8 cellular contexts compared by ENCODE assay signal in genomic region chr2:70092576-70093243, GRCh38. TPM values are rescaled to one million over a fixed set of nuclear protein-coding genes. Genes with fewer than 3 reads are reported as not detected.
DNase-seq lines count a peak whose midpoint lies in the region; ATAC-seq and TF ChIP-seq lines count a peak whose summit lies in the region.
"Not testable (repeated sequence)": the region's sequence is repeated elsewhere in the genome, so short reads cannot be mapped to it uniquely, and the experiment has no call there.

No MANE protein-coding gene starts in this region.

- H3K27me3 Mint-ChIP-seq in CD4-positive, alpha-beta memory T cell; activated CD4-positive, alpha-beta T cell treated with anti-CD3 and anti-CD28 coated beads, Interleukin-2, amount 10 ng/mL, durations not matched to agents 7 days and 5 days; activated T-helper 17 cell treated with anti-CD3 and anti-CD28 coated beads, Interleukin-2, amount 50 U/mL, for 72 hours; activated naive CD8-positive, alpha-beta T cell treated with anti-CD3 and anti-CD28 coated beads, Interleukin-2, amount 10 ng/mL, durations not matched to agents 7 days and 5 days; memory B cell; stimulated activated naive CD8-positive, alpha-beta T cell treated with anti-CD3 and anti-CD28 coated beads, Interleukin-15, Interleukin-2, amounts not matched to agents 100 ng/mL and 50 ng/mL, for 24 hours: not testable (repeated sequence)

- H3K9me3 Mint-ChIP-seq in CD4-positive, alpha-beta memory T cell; activated CD4-positive, alpha-beta T cell treated with anti-CD3 and anti-CD28 coated beads, Interleukin-2, amount 10 ng/mL, durations not matched to agents 7 days and 5 days; activated T-helper 17 cell treated with anti-CD3 and anti-CD28 coated beads, Interleukin-2, amount 50 U/mL, for 72 hours; activated naive CD8-positive, alpha-beta T cell treated with anti-CD3 and anti-CD28 coated beads, Interleukin-2, amount 10 ng/mL, durations not matched to agents 7 days and 5 days; memory B cell; stimulated activated naive CD8-positive, alpha-beta T cell treated with anti-CD3 and anti-CD28 coated beads, Interleukin-15, Interleukin-2, amounts not matched to agents 100 ng/mL and 50 ng/mL, for 24 hours: not testable (repeated sequence)

- not testable (repeated sequence) for H3K27ac ChIP-seq in CD4-positive, alpha-beta memory T cell (ENCODE audit: low read depth, low read length)
- H3K27ac ChIP-seq in RWPE1 (peak overlapping the region; percentile 36), psoas muscle (peak overlapping the region; percentile 100)

- ATAC-seq in activated T-helper 17 cell treated with anti-CD3 and anti-CD28 coated beads, Interleukin-2, amount 50 U/mL, for 72 hours (replicated peaks); activated naive CD8-positive, alpha-beta T cell treated with anti-CD3 and anti-CD28 coated beads, Interleukin-2, amount 10 ng/mL, durations not matched to agents 7 days and 5 days (ENCODE audit: low read depth); memory B cell (ENCODE audit: low read depth); psoas muscle: not testable (repeated sequence)

- intact Hi-C loops in CD4-positive, alpha-beta memory T cell (cut with micrococcal nuclease); psoas muscle (cut with DNase I): not testable (repeated sequence)

- H3K4me3 Mint-ChIP-seq in CD4-positive, alpha-beta memory T cell; activated CD4-positive, alpha-beta T cell treated with anti-CD3 and anti-CD28 coated beads, Interleukin-2, amount 10 ng/mL, durations not matched to agents 7 days and 5 days; activated naive CD8-positive, alpha-beta T cell treated with anti-CD3 and anti-CD28 coated beads, Interleukin-2, amount 10 ng/mL, durations not matched to agents 7 days and 5 days; memory B cell; stimulated activated naive CD8-positive, alpha-beta T cell treated with anti-CD3 and anti-CD28 coated beads, Interleukin-15, Interleukin-2, amounts not matched to agents 100 ng/mL and 50 ng/mL, for 24 hours: not testable (repeated sequence)
- peak overlapping the region; percentile 91 for H3K4me3 Mint-ChIP-seq in activated T-helper 17 cell treated with anti-CD3 and anti-CD28 coated beads, Interleukin-2, amount 50 U/mL, for 72 hours

- not testable (repeated sequence) for H3K27me3 ChIP-seq in CD4-positive, alpha-beta memory T cell (ENCODE audit: insufficient read depth, low read length); psoas muscle (ENCODE audit: insufficient read depth in 3 of 3, low read length in 2 of 3)

- H3K4me1 Mint-ChIP-seq in CD4-positive, alpha-beta memory T cell: peaks cover 43 to 74% (median 53%) of the 10 kb centered on the region in 4 donors
- H3K4me1 Mint-ChIP-seq in activated CD4-positive, alpha-beta T cell treated with anti-CD3 and anti-CD28 coated beads, Interleukin-2, amount 10 ng/mL, durations not matched to agents 7 days and 5 days: peaks cover 52% of the 10 kb centered on the region
- peaks cover 39% of the 10 kb centered on the region for H3K4me1 Mint-ChIP-seq in activated T-helper 17 cell treated with anti-CD3 and anti-CD28 coated beads, Interleukin-2, amount 50 U/mL, for 72 hours
- peaks cover 43% of the 10 kb centered on the region for H3K4me1 Mint-ChIP-seq in activated naive CD8-positive, alpha-beta T cell treated with anti-CD3 and anti-CD28 coated beads, Interleukin-2, amount 10 ng/mL, durations not matched to agents 7 days and 5 days
- H3K4me1 Mint-ChIP-seq in memory B cell: peaks cover 50% of the 10 kb centered on the region
- H3K4me1 Mint-ChIP-seq in stimulated activated naive CD8-positive, alpha-beta T cell treated with anti-CD3 and anti-CD28 coated beads, Interleukin-15, Interleukin-2, amounts not matched to agents 100 ng/mL and 50 ng/mL, for 24 hours (ENCODE audit: low read depth): peaks cover 53% of the 10 kb centered on the region

- CTCF ChIA-PET in CD4-positive, alpha-beta memory T cell (lab: Charles Lee; ENCODE audit: partially characterized antibody): interaction anchor here (1.5 to 5.6 kb wide), 3 partner anchors 13 to 50 kb away, joined by 5 to 33 read pairs (median 6); no protein-coding TSS in a partner anchor
- CTCF ChIA-PET in RWPE1 (lab: Yijun Ruan, JAX): interaction anchor here (0.6 to 0.7 kb wide), 2 partner anchors 10 to 33 kb away, joined by 3 to 4 read pairs; no protein-coding TSS in a partner anchor
- CTCF ChIA-PET in activated CD4-positive, alpha-beta T cell treated with anti-CD3 and anti-CD28 coated beads, Interleukin-2, amount 10 ng/mL, durations not matched to agents 7 days and 5 days (lab: Charles Lee): interaction anchor here (1.1 to 3.4 kb wide), 5 partner anchors 9 to 50 kb away, joined by 3 to 15 read pairs (median 6); no protein-coding TSS in a partner anchor

- TF ChIP-seq CTCF in RWPE1 (conservative IDR thresholded peaks at IDR 0.05; ENCODE audit: low read depth); psoas muscle (IDR thresholded peaks at IDR 0.05): not testable (repeated sequence)

- POLR2A ChIA-PET in CD4-positive, alpha-beta memory T cell (lab: Charles Lee; ENCODE audit: partially characterized antibody): interaction anchor here (1.6 to 29.5 kb wide), 7 partner anchors 8 to 181 kb away, joined by 4 to 2231 read pairs (median 10); partner anchors contain the start of gene C2orf42
- POLR2A ChIA-PET in RWPE1 (lab: Yijun Ruan, JAX; ENCODE audit: low non-redundant PET): not testable (repeated sequence)
- POLR2A ChIA-PET in activated CD4-positive, alpha-beta T cell treated with anti-CD3 and anti-CD28 coated beads, Interleukin-2, amount 10 ng/mL, durations not matched to agents 7 days and 5 days (lab: Charles Lee): interaction anchor here (0.6 kb wide), 1 partner anchor 25 kb away, joined by 3 read pairs; no protein-coding TSS in a partner anchor
- POLR2A ChIA-PET in activated naive CD8-positive, alpha-beta T cell treated with anti-CD3 and anti-CD28 coated beads, Interleukin-2, amount 10 ng/mL, durations not matched to agents 7 days and 5 days (lab: Charles Lee): interaction anchor here (0.7 to 13.8 kb wide), 4 partner anchors 15 to 352 kb away, joined by 3 to 444 read pairs (median 239); no protein-coding TSS in a partner anchor

- not testable (repeated sequence) for H3K4me3 ChIP-seq in CD4-positive, alpha-beta memory T cell (ENCODE audit: low read length in 2 of 2); psoas muscle

- H3K36me3 Mint-ChIP-seq in CD4-positive, alpha-beta memory T cell: peaks cover 25 to 37% of the 10 kb centered on the region in 2 donors
- peaks cover 51% of the 10 kb centered on the region for H3K36me3 Mint-ChIP-seq in activated CD4-positive, alpha-beta T cell treated with anti-CD3 and anti-CD28 coated beads, Interleukin-2, amount 10 ng/mL, durations not matched to agents 7 days and 5 days (ENCODE audit: low read depth)
- H3K36me3 Mint-ChIP-seq in activated T-helper 17 cell treated with anti-CD3 and anti-CD28 coated beads, Interleukin-2, amount 50 U/mL, for 72 hours (ENCODE audit: low read depth): peaks cover 35% of the 10 kb centered on the region
- H3K36me3 Mint-ChIP-seq in activated naive CD8-positive, alpha-beta T cell treated with anti-CD3 and anti-CD28 coated beads, Interleukin-2, amount 10 ng/mL, durations not matched to agents 7 days and 5 days: peaks cover 33% of the 10 kb centered on the region
- H3K36me3 Mint-ChIP-seq in memory B cell: peaks cover 28% of the 10 kb centered on the region
- peaks cover 30% of the 10 kb centered on the region for H3K36me3 Mint-ChIP-seq in stimulated activated naive CD8-positive, alpha-beta T cell treated with anti-CD3 and anti-CD28 coated beads, Interleukin-15, Interleukin-2, amounts not matched to agents 100 ng/mL and 50 ng/mL, for 24 hours (ENCODE audit: low read depth)

- H3K9me3 ChIP-seq in CD4-positive, alpha-beta memory T cell (ENCODE audit: control insufficient read depth in 1 of 2, low read length in 2 of 2); psoas muscle: not testable (repeated sequence)

- not testable (repeated sequence) for DNase-seq in CD4-positive, alpha-beta memory T cell; RWPE1 (ENCODE audit: low spot score); activated CD4-positive, alpha-beta T cell treated with anti-CD3 and anti-CD28 coated beads, Interleukin-2, amount 10 ng/mL, durations not matched to agents 7 days and 5 days; activated naive CD8-positive, alpha-beta T cell treated with anti-CD3 and anti-CD28 coated beads, Interleukin-2, amount 10 ng/mL, durations not matched to agents 7 days and 5 days; memory B cell (ENCODE audit: low spot score in 2 of 2); psoas muscle

- peak overlapping the region in 4 of 7 donors; percentile 77 to 100 (median 84) for H3K27ac Mint-ChIP-seq in CD4-positive, alpha-beta memory T cell
- peak overlapping the region; percentile 79 for H3K27ac Mint-ChIP-seq in activated CD4-positive, alpha-beta T cell treated with anti-CD3 and anti-CD28 coated beads, Interleukin-2, amount 10 ng/mL, durations not matched to agents 7 days and 5 days
- H3K27ac Mint-ChIP-seq in activated T-helper 17 cell treated with anti-CD3 and anti-CD28 coated beads, Interleukin-2, amount 50 U/mL, for 72 hours: peak overlapping the region; percentile 28
- H3K27ac Mint-ChIP-seq in activated naive CD8-positive, alpha-beta T cell treated with anti-CD3 and anti-CD28 coated beads, Interleukin-2, amount 10 ng/mL, durations not matched to agents 7 days and 5 days: peak overlapping the region; percentile 40
- H3K27ac Mint-ChIP-seq in memory B cell: peak overlapping the region; percentile 95
- H3K27ac Mint-ChIP-seq in stimulated activated naive CD8-positive, alpha-beta T cell treated with anti-CD3 and anti-CD28 coated beads, Interleukin-15, Interleukin-2, amounts not matched to agents 100 ng/mL and 50 ng/mL, for 24 hours: peak overlapping the region; percentile 70

- H3K4me1 ChIP-seq in CD4-positive, alpha-beta memory T cell (ENCODE audit: insufficient read depth, low read length): peaks cover 56% of the 10 kb centered on the region
- peaks cover 13% of the 10 kb centered on the region for H3K4me1 ChIP-seq in psoas muscle

- H3K36me3 ChIP-seq in CD4-positive, alpha-beta memory T cell (ENCODE audit: insufficient read depth, low read length); psoas muscle (ENCODE audit: insufficient read depth in 1 of 2, low read depth in 1 of 2): not testable (repeated sequence)

- 91 to 95% (median 92%) methylated on average over 12 of the region's 12 CpGs for WGBS in psoas muscle, 3 donors

RNA-seq across cellular contexts. Expression of gene PCBP1, which starts 5.4 kb away (rescaled TPM):
- 100 to 1,000 TPM; 372 to 383 TPM for total RNA-seq in CD4-positive, alpha-beta memory T cell
- 100 to 1,000 TPM; 116 to 153 TPM for polyA plus RNA-seq in CD4-positive, alpha-beta memory T cell
- 100 to 1,000 TPM; 527 to 544 TPM for total RNA-seq in activated CD4-positive, alpha-beta T cell treated with anti-CD3 and anti-CD28 coated beads, Interleukin-2, amount 10 ng/mL, durations not matched to agents 7 days and 5 days
- total RNA-seq in activated T-helper 17 cell treated with anti-CD3 and anti-CD28 coated beads, Interleukin-2, amount 50 U/mL, for 72 hours: 100 to 1,000 TPM; 385 to 468 TPM
- 100 to 1,000 TPM; 459 to 467 TPM for total RNA-seq in activated naive CD8-positive, alpha-beta T cell treated with anti-CD3 and anti-CD28 coated beads, Interleukin-2, amount 10 ng/mL, durations not matched to agents 7 days and 5 days
- total RNA-seq in psoas muscle: 100 to 1,000 TPM; 423 to 683 (median 522) TPM
- 100 to 1,000 TPM; 522 to 746 (median 549) TPM for polyA plus RNA-seq in psoas muscle

Comparison
In these comparisons a context has a peak if more than half of its experiments do, and no peak if none do; other contexts are left out.
1. H3K27ac Mint-ChIP-seq: peak in every context shown above with its lines; median percentile 95 in memory B cell; 84 in CD4-positive, alpha-beta memory T cell; 79 in activated CD4-positive, alpha-beta T cell treated with anti-CD3 and anti-CD28 coated beads, Interleukin-2, amount 10 ng/mL, durations not matched to agents 7 days and 5 days; 70 in stimulated activated naive CD8-positive, alpha-beta T cell treated with anti-CD3 and anti-CD28 coated beads, Interleukin-15, Interleukin-2, amounts not matched to agents 100 ng/mL and 50 ng/mL, for 24 hours; 40 in activated naive CD8-positive, alpha-beta T cell treated with anti-CD3 and anti-CD28 coated beads, Interleukin-2, amount 10 ng/mL, durations not matched to agents 7 days and 5 days; 28 in activated T-helper 17 cell treated with anti-CD3 and anti-CD28 coated beads, Interleukin-2, amount 50 U/mL, for 72 hours.